Comparison of ENCODE assay signal across 23 cellular contexts in the genomic region with DNA sequence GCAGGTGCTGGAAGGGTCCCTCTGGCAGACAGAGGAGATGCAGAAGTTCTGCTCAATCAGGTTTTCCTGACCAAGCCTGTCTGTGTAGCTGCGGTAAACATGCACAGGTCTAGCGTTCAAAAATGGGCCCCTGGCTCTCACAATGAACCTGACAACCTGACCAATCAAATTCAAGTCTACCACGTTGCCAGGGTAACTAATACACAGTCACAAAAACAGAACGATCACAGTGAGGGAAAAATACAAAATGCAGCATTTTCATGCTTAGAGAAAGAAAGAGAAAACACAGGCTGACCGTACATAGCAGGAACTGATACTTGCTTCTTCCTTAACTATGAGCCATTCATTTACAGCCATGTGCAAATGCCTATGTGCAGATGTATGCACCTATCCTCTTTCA.
DNase-seq lines count a peak whose midpoint lies in the region; ATAC-seq, FAIRE-seq and TF ChIP-seq lines count a peak whose summit lies in the region.
"Had no signal": no experiment of that assay in that cellular context is flagged by ENCODE, and none has a peak within 500 bp of the region (broad histone marks: within the 10 kb centered on the region; RNA-seq: fewer than 3 reads in every experiment).

No MANE protein-coding gene starts in this region.

- H3K4me3 Mint-ChIP-seq in naive thymus-derived CD4-positive, alpha-beta T cell, result peak overlapping the region in 1 of 10 donors; percentile 5
- H3K4me3 Mint-ChIP-seq: activated CD4-positive, alpha-beta T cell treated with anti-CD3 and anti-CD28 coated beads, Interleukin-2, amount 10 ng/mL, durations not matched to agents 7 days and 5 days; CD14-positive monocyte; T-helper 2 cell treated with Interferon-gamma antibody and Interleukin-4, amounts not matched to agents 5 μg/mL and 100 μg/mL, for 36 hours had no signal

- ATAC-seq in GM19324 (IDR thresholded peaks at IDR 0.05; ENCODE audit: low FRiP score, unreplicated experiment) (peak; percentile 82), HG03432 (IDR thresholded peaks at IDR 0.05; ENCODE audit: unreplicated experiment) (peak; percentile 43), RWPE2 (ENCODE audit: low read depth) (0 out of 3 replicates have a peak, but pooled peaks have one; percentile 8), GM21526 (IDR thresholded peaks at IDR 0.05; ENCODE audit: low FRiP score, unreplicated experiment) (no peak)
- ATAC-seq in naive thymus-derived CD4-positive, alpha-beta T cell, result peak; percentile 29
- ATAC-seq: lower lobe of right lung had no signal

- POLR2A ChIA-PET in naive thymus-derived CD4-positive, alpha-beta T cell (lab: Charles Lee), result no interaction called here

- H3K4me1 Mint-ChIP-seq in naive thymus-derived CD4-positive, alpha-beta T cell, result peaks cover 0 to 17% (median 10%) of the 10 kb centered on the region in 7 donors
- H3K4me1 Mint-ChIP-seq: activated CD4-positive, alpha-beta T cell treated with anti-CD3 and anti-CD28 coated beads, Interleukin-2, amount 10 ng/mL, durations not matched to agents 7 days and 5 days had no signal

- intact Hi-C loops in naive thymus-derived CD4-positive, alpha-beta T cell (cut with micrococcal nuclease), result no loop called here

- TF ChIP-seq CTCF in RWPE2 (IDR thresholded peaks at IDR 0.05; ENCODE audit: poor library complexity, severe bottlenecking), result no peak

- H3K36me3 ChIP-seq in RWPE2 (ENCODE audit: low read depth), result no peaks in the 10 kb centered on the region
- no peaks in the 10 kb centered on the region for H3K36me3 ChIP-seq in naive thymus-derived CD4-positive, alpha-beta T cell (ENCODE audit: control insufficient read depth in 2 of 3, insufficient read depth in 3 of 3, low read length in 3 of 3)
- H3K36me3 ChIP-seq: lower lobe of right lung, stomach, transverse colon, WERI-Rb-1 had no signal

- FAIRE-seq in RCC 7860 (lab: Jason Lieb, UNC), result no peak
- FAIRE-seq: keratinocyte had no signal

- DNase-seq in RWPE2 (ENCODE audit: low spot score) (no peak), HPDE6-E6E7 (ENCODE audit: extremely low spot score) (no peak), RCC 7860 (ENCODE audit: low spot score) (no peak)
- DNase-seq in naive thymus-derived CD4-positive, alpha-beta T cell, result peak in 3 of 9 donors; percentile 6 to 15 (median 7)
- DNase-seq in activated effector memory CD4-positive, alpha-beta T cell treated with Interleukin-2 at 50 U/mL for 16 hours, result no peak
- DNase-seq: activated CD4-positive, alpha-beta T cell treated with anti-CD3 and anti-CD28 coated beads, Interleukin-2, amount 10 ng/mL, durations not matched to agents 7 days and 5 days; activated naive CD4-positive, alpha-beta T cell treated with anti-CD3 and anti-CD28 coated beads, Interleukin-2, amount 50 U/mL, for 16 hours; dermis blood vessel endothelial cell; EL; GOT3; lower lobe of right lung; NCI-H2081; NK-92 treated with Interleukin-12 subunit alpha and Interleukin-12 subunit beta, amount 100 ng/mL, for 24 hours; stomach; transverse colon; WERI-Rb-1 had no signal

- peaks cover 1% of the 10 kb centered on the region for H3K4me1 ChIP-seq in RWPE2 (ENCODE audit: insufficient read depth, poor library complexity, severe bottlenecking)
- H3K4me1 ChIP-seq in naive thymus-derived CD4-positive, alpha-beta T cell (ENCODE audit: control insufficient read depth in 2 of 2, insufficient read depth in 2 of 2, low read length in 2 of 2), result no peaks in the 10 kb centered on the region
- H3K4me1 ChIP-seq: lower lobe of right lung, stomach, transverse colon had no signal

- no peak overlapping the region for H3K27ac ChIP-seq in RWPE2 (ENCODE audit: poor library complexity, severe bottlenecking)
- H3K27ac ChIP-seq in naive thymus-derived CD4-positive, alpha-beta T cell (ENCODE audit: low read depth, low read length), result no peak overlapping the region
- H3K27ac ChIP-seq: lower lobe of right lung, stomach, transverse colon, WERI-Rb-1 had no signal

- H3K27ac Mint-ChIP-seq in naive thymus-derived CD4-positive, alpha-beta T cell, result peak overlapping the region in 2 of 9 donors; percentile 6 to 52
- H3K27ac Mint-ChIP-seq: activated CD4-positive, alpha-beta T cell treated with anti-CD3 and anti-CD28 coated beads, Interleukin-2, amount 10 ng/mL, durations not matched to agents 7 days and 5 days; CD14-positive monocyte; progenitor cell of endocrine pancreas; T-helper 2 cell treated with Interferon-gamma antibody and Interleukin-4, amounts not matched to agents 5 μg/mL and 100 μg/mL, for 36 hours had no signal

- no peak overlapping the region for H3K4me3 ChIP-seq in RWPE2 (ENCODE audit: severe bottlenecking)
- no peak overlapping the region for H3K4me3 ChIP-seq in naive thymus-derived CD4-positive, alpha-beta T cell (ENCODE audit: low read length)
- H3K4me3 ChIP-seq: lower lobe of right lung, stomach, transverse colon had no signal

- H3K36me3 Mint-ChIP-seq in naive thymus-derived CD4-positive, alpha-beta T cell, result no peaks in the 10 kb centered on the region
- H3K36me3 Mint-ChIP-seq: CD14-positive monocyte had no signal

- H3K9me3 ChIP-seq in RWPE2 (ENCODE audit: severe bottlenecking), result no peaks in the 10 kb centered on the region
- H3K9me3 ChIP-seq in naive thymus-derived CD4-positive, alpha-beta T cell (ENCODE audit: control insufficient read depth in 2 of 3, low read length in 3 of 3), result no peaks in the 10 kb centered on the region
- H3K9me3 ChIP-seq: lower lobe of right lung, stomach, transverse colon had no signal

- CTCF ChIA-PET in naive thymus-derived CD4-positive, alpha-beta T cell (lab: Charles Lee), result no interaction called here

- H3K27me3 ChIP-seq in RWPE2 (ENCODE audit: insufficient read depth, poor library complexity, severe bottlenecking), result no peaks in the 10 kb centered on the region
- no peaks in the 10 kb centered on the region for H3K27me3 ChIP-seq in naive thymus-derived CD4-positive, alpha-beta T cell (ENCODE audit: control insufficient read depth in 2 of 2, insufficient read depth in 2 of 2, low read length in 2 of 2)
- H3K27me3 ChIP-seq: stomach, transverse colon had no signal

- no peaks in the 10 kb centered on the region for H3K9me3 Mint-ChIP-seq in naive thymus-derived CD4-positive, alpha-beta T cell
- H3K9me3 Mint-ChIP-seq: activated CD4-positive, alpha-beta T cell treated with anti-CD3 and anti-CD28 coated beads, Interleukin-2, amount 10 ng/mL, durations not matched to agents 7 days and 5 days; T-helper 2 cell treated with Interferon-gamma antibody and Interleukin-4, amounts not matched to agents 5 μg/mL and 100 μg/mL, for 36 hours had no signal

- H3K27me3 Mint-ChIP-seq in naive thymus-derived CD4-positive, alpha-beta T cell, result peaks cover 0 to 12% (median 0%) of the 10 kb centered on the region in 5 donors
- H3K27me3 Mint-ChIP-seq: activated CD4-positive, alpha-beta T cell treated with anti-CD3 and anti-CD28 coated beads, Interleukin-2, amount 10 ng/mL, durations not matched to agents 7 days and 5 days had no signal
